In the genomic region with DNA sequence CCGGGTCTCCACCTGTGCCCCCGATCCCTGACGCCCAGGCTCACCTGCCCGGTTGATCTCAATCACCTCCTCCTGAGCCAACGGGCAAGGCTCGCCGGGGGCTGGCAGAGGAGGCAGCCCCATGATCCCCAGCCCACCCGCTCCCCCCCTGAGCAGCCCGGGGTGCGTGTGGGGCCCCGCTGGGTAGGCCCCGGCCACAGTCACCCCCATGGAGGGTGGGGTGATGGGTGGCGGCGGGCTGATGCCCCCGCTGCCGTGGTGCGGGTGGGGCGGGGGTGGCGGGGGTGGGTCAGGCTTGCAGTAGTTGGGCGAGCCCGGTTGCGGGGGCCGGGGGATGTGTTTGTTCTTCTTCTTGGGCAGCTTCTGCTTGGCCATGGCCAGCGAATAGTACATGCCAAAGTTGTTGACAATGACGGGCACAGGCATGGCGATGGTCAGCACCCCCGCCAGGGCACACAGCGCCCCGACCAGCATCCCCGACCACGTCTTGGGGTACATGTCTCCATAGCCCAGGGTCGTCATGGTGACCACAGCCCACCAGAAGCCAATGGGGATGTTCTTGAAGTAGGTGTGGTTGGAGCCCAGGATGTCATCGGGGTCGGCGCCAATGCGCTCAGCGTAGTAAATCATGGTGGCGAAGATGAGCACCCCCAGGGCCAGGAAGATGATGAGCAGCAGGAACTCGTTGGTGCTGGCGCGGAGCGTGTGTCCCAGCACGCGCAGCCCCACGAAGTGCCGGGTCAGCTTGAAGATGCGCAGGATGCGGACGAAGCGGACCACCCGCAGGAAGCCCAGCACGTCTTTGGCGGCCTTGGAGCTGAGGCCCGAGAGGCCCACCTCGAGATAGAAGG, we compare ENCODE assay signal across 22 cellular contexts. TPM values are rescaled to one million over a fixed set of nuclear protein-coding genes. Genes with fewer than 3 reads are reported as not detected.
"Had no signal": no experiment of that assay in that cellular context is flagged by ENCODE, and none has a peak within 500 bp of the region (broad histone marks: within the 10 kb centered on the region; RNA-seq: fewer than 3 reads in every experiment).

No MANE protein-coding gene starts in this region.

- H3K4me2 ChIP-seq: neural progenitor cell had no signal

- DNase-seq: cerebellar nuclear complex; colonic mucosa; dermis blood vessel endothelial cell; esophagus squamous epithelium; foreskin fibroblast; mammary epithelial cell; occipital lobe; retina; stimulated activated CD4-positive, alpha-beta T cell treated with anti-CD3 and anti-CD28 coated beads, Interleukin-4, amount 100 ng/mL, for 1 hour; stimulated activated CD8-positive, alpha-beta memory T cell treated with anti-CD3 and anti-CD28 coated beads, Interleukin-4, amount 100 ng/mL, for 48 hours; stomach; substantia nigra; uterus had no signal

- ATAC-seq: gastroesophageal sphincter; mucosa of descending colon; naive thymus-derived CD8-positive, alpha-beta T cell; psoas muscle; right lobe of liver; stimulated activated effector memory CD8-positive, alpha-beta T cell treated with anti-CD3 and anti-CD28 coated beads, Interleukin-12 subunit alpha, Interleukin-12 subunit beta, amount 100 ng/mL, for 72 hours had no signal

- H3K4me1 ChIP-seq: colonic mucosa, uterus had no signal

- H2AFZ ChIP-seq: neural progenitor cell, parathyroid adenoma had no signal

- H3K27ac ChIP-seq: colonic mucosa, esophagus squamous epithelium, gastroesophageal sphincter, neural progenitor cell, parathyroid adenoma, psoas muscle, right lobe of liver, stomach, uterus had no signal

- H3K9me3 ChIP-seq: colonic mucosa, esophagus squamous epithelium, gastroesophageal sphincter, mucosa of descending colon, psoas muscle, right lobe of liver, stomach, uterus had no signal

- H3K4me3 Mint-ChIP-seq: naive thymus-derived CD8-positive, alpha-beta T cell; neural progenitor cell; stimulated activated effector memory CD8-positive, alpha-beta T cell treated with anti-CD3 and anti-CD28 coated beads, Interleukin-12 subunit alpha, Interleukin-12 subunit beta, amount 100 ng/mL, for 72 hours; type B pancreatic cell had no signal

- H3K36me3 ChIP-seq: colonic mucosa, esophagus squamous epithelium, gastroesophageal sphincter, neural progenitor cell, right lobe of liver, stomach, uterus had no signal

- H3K9me3 Mint-ChIP-seq: neural progenitor cell; stimulated activated effector memory CD8-positive, alpha-beta T cell treated with anti-CD3 and anti-CD28 coated beads, Interleukin-12 subunit alpha, Interleukin-12 subunit beta, amount 100 ng/mL, for 72 hours; type B pancreatic cell had no signal

- H3K27ac Mint-ChIP-seq: naive thymus-derived CD8-positive, alpha-beta T cell; neural progenitor cell; stimulated activated effector memory CD8-positive, alpha-beta T cell treated with anti-CD3 and anti-CD28 coated beads, Interleukin-12 subunit alpha, Interleukin-12 subunit beta, amount 100 ng/mL, for 72 hours; type B pancreatic cell had no signal

- H3K4me3 ChIP-seq: colonic mucosa, esophagus squamous epithelium, gastroesophageal sphincter, mucosa of descending colon, neural progenitor cell, psoas muscle, right lobe of liver, stomach, uterus had no signal

- H3K36me3 Mint-ChIP-seq: neural progenitor cell, type B pancreatic cell had no signal

- H3K9ac ChIP-seq: neural progenitor cell, parathyroid adenoma had no signal

- H3K27me3 ChIP-seq: right lobe of liver had no signal

RNA-seq across cellular contexts. Expression of gene KCNC3, which starts 6.0 kb away (rescaled TPM):
- polyA plus RNA-seq: mammary epithelial cell; naive thymus-derived CD8-positive, alpha-beta T cell had no signal

RNA-seq across cellular contexts. Expression of gene NAPSA, which starts 42.3 kb away (rescaled TPM):
- total RNA-seq: dermis blood vessel endothelial cell had no signal
